8 cellular contexts compared by ENCODE assay signal in genomic region chr10:44959243-44960097, GRCh38. TPM values are rescaled to one million over a fixed set of nuclear protein-coding genes. Genes with fewer than 3 reads are reported as not detected.
A peak's percentile ranks its signal among the peaks of the same experiment; 100 is the strongest.
DNase-seq lines count a peak whose midpoint lies in the region; ATAC-seq lines count a peak whose summit lies in the region.

TSS of gene RASSF4 (plus strand) at chr10:44959802. CDS start at chr10:44970203, 10,401 bp downstream.

- H3K27me3 ChIP-seq in mononuclear cell (ENCODE audit: insufficient read depth, low read length) = no peaks in the 10 kb centered on the region

- ATAC-seq in GM19455 (IDR thresholded peaks at IDR 0.05; ENCODE audit: unreplicated experiment) (peak; percentile 97), HG03575 (IDR thresholded peaks at IDR 0.05; ENCODE audit: extremely low read depth, insufficient number of reproducible peaks, low FRiP score, unreplicated experiment) (peak; percentile 74)

- H3K4me1 ChIP-seq in mononuclear cell (ENCODE audit: insufficient read depth, low read length) = peaks cover 74% of the 10 kb centered on the region

- H3K9me3 ChIP-seq in mononuclear cell (ENCODE audit: low read depth, low read length) = no peaks in the 10 kb centered on the region

- DNase-seq in CMK (ENCODE audit: low read depth) (peak; percentile 66), NOMO-1 treated with dmso at 0.1 percent for 144 hours (lab: John Stamatoyannopoulos, UW; ENCODE audit: unreplicated experiment) (peak; percentile 84), epidermal melanocyte (ENCODE audit: insufficient read length, low spot score) (peak; percentile 81)
- DNase-seq in activated CD8-positive, alpha-beta memory T cell treated with anti-CD3 and anti-CD28 coated beads, Interleukin-2, amount 50 U/mL, for 48 hours = peak; percentile 94
- DNase-seq in stimulated activated CD8-positive, alpha-beta memory T cell treated with anti-CD3 and anti-CD28 coated beads, Interleukin-4, amount 100 ng/mL, for 1 hour (ENCODE audit: low read depth in 2 of 2, low spot score in 1 of 2) = peak; percentile 77 to 82

- H3K4me3 ChIP-seq in mononuclear cell (ENCODE audit: low read length) = peak within 1 kb of the TSS; percentile 87

RNA-seq across cellular contexts. Expression of gene RASSF4, which starts in this region (rescaled TPM):
- total RNA-seq in mononuclear cell = 12.2 TPM

Comparison
In these comparisons a context has a peak if more than half of its experiments do, and no peak if none do; other contexts are left out.
1. Peak in every context shown above with its lines: DNase-seq, ATAC-seq and H3K4me3 ChIP-seq.